Comparison of ENCODE assay signal across 11 cellular contexts in the genomic region with DNA sequence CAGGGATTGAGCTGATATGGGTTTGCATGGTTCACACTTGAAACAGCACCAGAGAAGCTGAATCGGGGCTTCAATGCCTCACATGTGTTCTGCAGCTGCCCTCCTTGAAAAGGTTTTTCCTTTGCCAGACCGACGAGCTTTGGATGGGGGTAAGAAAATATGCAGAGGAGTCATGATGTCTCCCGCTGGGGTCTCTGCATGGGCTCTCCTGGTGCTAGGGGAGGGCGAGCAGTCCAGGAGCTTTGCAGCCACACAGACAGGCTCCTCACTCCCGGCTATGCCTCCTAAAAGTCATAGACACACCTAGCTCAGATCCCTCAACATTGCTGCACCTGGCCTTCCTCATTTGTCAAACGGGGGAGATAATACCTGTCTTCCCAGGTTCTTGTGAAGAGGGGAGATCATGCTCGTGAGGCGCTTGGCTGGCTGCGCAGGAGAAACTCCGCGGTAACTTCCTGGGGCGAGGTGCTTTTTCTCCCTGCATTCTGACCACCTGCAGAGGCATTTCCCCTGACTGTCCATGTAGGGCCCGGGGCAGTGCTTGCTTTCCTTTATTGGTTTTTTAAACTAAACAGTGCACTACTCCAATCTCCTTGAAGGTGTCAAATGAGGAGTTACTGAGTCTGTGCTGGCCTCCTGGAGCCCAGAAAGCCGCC.
DNase-seq lines count a peak whose midpoint lies in the region; ATAC-seq, FAIRE-seq and TF ChIP-seq lines count a peak whose summit lies in the region.
"Had no signal": no experiment of that assay in that cellular context is flagged by ENCODE, and none has a peak within 500 bp of the region (broad histone marks: within the 10 kb centered on the region; RNA-seq: fewer than 3 reads in every experiment).

No MANE protein-coding gene starts in this region.

- H4K20me1 ChIP-seq in K562 (replicated peaks; ENCODE audit: control insufficient read depth, insufficient read depth, low read length) = no peaks in the 10 kb centered on the region; the same call in 1 of the 2 replicates

- H3K36me3 ChIP-seq in K562 (ENCODE audit: control insufficient read depth, insufficient read depth, low read length) = no peaks in the 10 kb centered on the region
- peaks cover 0 to 6% (median 2%) of the 10 kb centered on the region in 4 donors for H3K36me3 ChIP-seq in stomach
- H3K36me3 ChIP-seq: HAP-1, spleen had no signal

- DNase-seq in activated T-cell treated with anti-CD3 and anti-CD28 coated beads, Interleukin-2, amount 50 U/mL, for 4 hours = no peak
- no peak for DNase-seq in activated T-cell treated with anti-CD3 and anti-CD28 coated beads for 4 hours
- no peak for DNase-seq in K562 (ENCODE audit: extremely low read depth in 1 of 4, low spot score in 3 of 4)
- DNase-seq in stomach = no peak
- no peak for DNase-seq in RCC 7860 (ENCODE audit: low spot score)
- DNase-seq in epidermal melanocyte (ENCODE audit: insufficient read length, low spot score) = no peak
- no peak for DNase-seq in NCI-H2227 (lab: John Stamatoyannopoulos, UW; ENCODE audit: unreplicated experiment)

- H2AFZ ChIP-seq in K562 (ENCODE audit: low read depth, low read length) = peak overlapping the region; percentile 69

- no peak for TF ChIP-seq CTCF in K562 (IDR thresholded peaks at IDR 0.05 in 2 of 3, conservative IDR thresholded peaks at IDR 0.05 in 1 of 3; ENCODE audit: insufficient read depth in 2 of 3, low read depth in 1 of 3, low read length in 3 of 3)
- no peak for TF ChIP-seq CTCF in stomach (IDR thresholded peaks at IDR 0.05)

- peak; percentile 18 to 23 for ATAC-seq in activated T-cell treated with anti-CD3 and anti-CD28 coated beads, Interleukin-2, amount 50 U/mL, for 4 hours
- ATAC-seq in HG03045 (IDR thresholded peaks at IDR 0.05; ENCODE audit: unreplicated experiment) (peak; percentile 20), K562 (peak; percentile 71)

- WGBS in K562 (ENCODE audit: insufficient coverage, low coverage, missing lambda C conversion rate) = 5% methylated on average over 15 of the region's 15 CpGs
- WGBS in stomach, 5 donors = 34 to 45% (median 40%) methylated on average over 14 to 15 of the region's 15 CpGs

- in situ Hi-C loops in K562 (cut with MboI) = no loop called here

- FAIRE-seq in K562 (lab: Jason Lieb, UNC) (no peak), RCC 7860 (lab: Jason Lieb, UNC) (no peak)

- H3K4me3 Mint-ChIP-seq in activated T-cell treated with anti-CD3 and anti-CD28 coated beads, Interleukin-2, amount 50 U/mL, for 4 hours = no peak overlapping the region

- POLR2A ChIA-PET in K562 (lab: Yijun Ruan, JAX) = interaction anchor here (0.7 to 2.3 kb wide), 7 partner anchors 9 to 84 kb away, joined by 3 to 7 read pairs (median 3); no protein-coding TSS in a partner anchor

- CTCF ChIA-PET in K562 (lab: Yijun Ruan, JAX; ENCODE audit: low intra/inter-chr PET ratio) = interaction anchor here (1.6 to 2.5 kb wide), 3 partner anchors 107 to 114 kb away, joined by 6 to 22 read pairs (median 17); partner anchors contain the start of gene PLXNA2

- peaks cover 5% of the 10 kb centered on the region for H3K4me1 Mint-ChIP-seq in activated T-cell treated with anti-CD3 and anti-CD28 coated beads, Interleukin-2, amount 50 U/mL, for 4 hours (ENCODE audit: low read depth)

- H3K4me3 ChIP-seq in K562 = no peak overlapping the region
- H3K4me3 ChIP-seq in stomach = no peak overlapping the region
- H3K4me3 ChIP-seq: HAP-1, heart left ventricle, spleen had no signal

- peaks cover 16% of the 10 kb centered on the region for H3K27me3 Mint-ChIP-seq in activated T-cell treated with anti-CD3 and anti-CD28 coated beads, Interleukin-2, amount 50 U/mL, for 4 hours (ENCODE audit: low read depth)

- no peaks in the 10 kb centered on the region for H3K9me3 ChIP-seq in K562 (replicated peaks; ENCODE audit: control insufficient read depth, insufficient read depth, low read depth, low read length)
- no peaks in the 10 kb centered on the region for H3K9me3 ChIP-seq in stomach
- H3K9me3 ChIP-seq: HAP-1, heart left ventricle, spleen had no signal

- peak overlapping the region; percentile 27; the same call in 1 of the 2 replicates for H3K4me2 ChIP-seq in K562 (ENCODE audit: insufficient read depth, low read length)

- H3K79me2 ChIP-seq in K562 (ENCODE audit: control insufficient read depth, insufficient read depth, low read length) = no peaks in the 10 kb centered on the region

- H3K9ac ChIP-seq in K562 (ENCODE audit: insufficient read depth in 1 of 2, low read depth in 2 of 2, low read length in 2 of 2) = peak overlapping the region in 1 of 2 experiments; percentile 35; a peak in 1 of 4 replicates

- H3K4me1 ChIP-seq in K562 (replicated peaks in 1 of 2; ENCODE audit: control insufficient read depth in 2 of 2, insufficient read depth in 2 of 2, low read length in 2 of 2) (no peaks in the 10 kb centered on the region; a peak in 2 of 5 replicates), stomach (peaks cover 17 to 58% (median 37%) of the 10 kb centered on the region in 4 donors)
- H3K4me1 ChIP-seq: HAP-1 had no signal

- H3K27me3 ChIP-seq in K562 (ENCODE audit: control insufficient read depth in 2 of 2, insufficient read depth in 2 of 2, low read length in 2 of 2) (peaks cover 18 to 51% of the 10 kb centered on the region in 2 experiments; a peak in 4 of 5 replicates), stomach (no peaks in the 10 kb centered on the region)
- H3K27me3 ChIP-seq: heart left ventricle had no signal

- TF ChIP-seq EP300 in K562 (IDR thresholded peaks at IDR 0.05; ENCODE audit: low read length) = no peak
- TF ChIP-seq EP300 in stomach (IDR thresholded peaks at IDR 0.05) = no peak

- no peak for TF ChIP-seq RAD21 in K562 (CRISPR knock-in tag; conservative IDR thresholded peaks at IDR 0.05 in 1 of 2, IDR thresholded peaks at IDR 0.05 in 1 of 2)

- no TSS peak for BruUV-seq in K562 (replicated peaks; lab: Mats Ljungman, UMichigan)

- intact Hi-C loops in K562 (cut with micrococcal nuclease) (loop anchor here (1.0 to 5.0 kb wide), 3 partner anchors 51 to 114 kb away; no protein-coding TSS in a partner anchor), stomach (cut with DNase I; ENCODE audit: low total_unique reads) (loop anchor here (10.0 kb wide), 1 partner anchor 113 kb away; the partner anchor contains the start of gene PLXNA2)

- H3K36me3 Mint-ChIP-seq in activated T-cell treated with anti-CD3 and anti-CD28 coated beads, Interleukin-2, amount 50 U/mL, for 4 hours (ENCODE audit: insufficient read depth) = no peaks in the 10 kb centered on the region

- H3K27ac ChIP-seq in K562 (ENCODE audit: extremely low read depth, low read depth, low read length) = no peak overlapping the region
- H3K27ac ChIP-seq in stomach = peak overlapping the region in 4 of 5 donors; percentile 15 to 68 (median 46)

- H3K9me1 ChIP-seq in K562 (ENCODE audit: control insufficient read depth, insufficient read depth, low read length) = no peaks in the 10 kb centered on the region

- TF ChIP-seq POLR2A in K562 (conservative IDR thresholded peaks at IDR 0.05) (no peak), stomach (IDR thresholded peaks at IDR 0.05) (no peak)

- no peaks in the 10 kb centered on the region for H3K9me3 Mint-ChIP-seq in activated T-cell treated with anti-CD3 and anti-CD28 coated beads, Interleukin-2, amount 50 U/mL, for 4 hours

TF ChIP-seq in K562, 482 proteins besides CTCF, POLR2A, EP300 and RAD21 (continues in another document):
- TF ChIP-seq ELK3 (CRISPR knock-in tag; IDR thresholded peaks at IDR 0.05) (0 out of 2 replicates have a peak, but pooled peaks have one; percentile 5), ARID4B (CRISPR knock-in tag; IDR thresholded peaks at IDR 0.05) (0 out of 2 replicates have a peak, but pooled peaks have one; percentile 51), NRF1 (conservative IDR thresholded peaks at IDR 0.05 in 1 of 2, IDR thresholded peaks at IDR 0.05 in 1 of 2) (peak; percentile 68 to 74), PHB2 (IDR thresholded peaks at IDR 0.05; ENCODE audit: low read depth) (no peak), ZNF668 (CRISPR knock-in tag; IDR thresholded peaks at IDR 0.05) (no peak)

Comparison
In these comparisons a context has a peak if more than half of its experiments do, and no peak if none do; other contexts are left out.
1. ATAC-seq: peak in every context shown above with its lines; median percentile 71 in K562; 20 in activated T-cell treated with anti-CD3 and anti-CD28 coated beads, Interleukin-2, amount 50 U/mL, for 4 hours; 20 in HG03045.